In the genomic region with DNA sequence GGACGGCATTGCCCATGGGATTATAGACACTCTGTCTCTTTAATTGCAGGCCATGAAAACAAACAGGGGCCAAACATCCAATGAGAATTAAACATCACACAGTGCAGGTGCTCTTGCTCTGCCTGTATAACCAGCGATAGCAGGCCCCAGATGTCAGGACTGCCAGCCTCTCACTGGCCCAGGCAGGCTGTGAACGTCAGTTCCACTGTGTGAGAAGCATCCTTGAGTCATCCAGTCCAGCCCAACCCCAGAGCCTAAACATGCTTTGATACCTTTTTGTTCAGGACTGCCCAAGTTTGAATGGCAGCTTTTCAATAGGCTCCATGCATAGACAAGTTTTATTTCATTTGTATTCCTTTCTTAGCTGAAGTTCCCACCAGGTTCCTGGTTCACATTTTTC, we compare ENCODE assay signal across 19 cellular contexts.
A peak's percentile ranks its signal among the peaks of the same experiment; 100 is the strongest.
DNase-seq lines count a peak whose midpoint lies in the region; ATAC-seq, FAIRE-seq and TF ChIP-seq lines count a peak whose summit lies in the region.
"Had no signal": no experiment of that assay in that cellular context is flagged by ENCODE, and none has a peak within 500 bp of the region (broad histone marks: within the 10 kb centered on the region; RNA-seq: fewer than 3 reads in every experiment).

No MANE protein-coding gene starts in this region.

- no peak for TF ChIP-seq CTCF in suprapubic skin (IDR thresholded peaks at IDR 0.05)

- peaks cover 2% of the 10 kb centered on the region for H3K9me3 Mint-ChIP-seq in activated CD4-positive, alpha-beta T cell treated with anti-CD3 and anti-CD28 coated beads for 36 hours (ENCODE audit: low read depth)
- H3K9me3 Mint-ChIP-seq in dendritic cell treated with granulocyte-macrophage colony-stimulating factor and Interleukin-4, amounts not matched to agents 40 ng/mL and 50 ng/mL, for 4 days = no peaks in the 10 kb centered on the region

- H3K9me2 ChIP-seq in Karpas-422 (replicated peaks; ENCODE audit: insufficient read depth, low read length) = no peaks in the 10 kb centered on the region

- H3K9ac ChIP-seq in Karpas-422 (ENCODE audit: low read length) = no peak overlapping the region

- 68% methylated on average over 3 of the region's 3 CpGs for WGBS in suprapubic skin

- POLR2A ChIA-PET in activated CD4-positive, alpha-beta T cell treated with anti-CD3 and anti-CD28 coated beads for 36 hours (lab: Charles Lee) = no interaction called here

- H2AFZ ChIP-seq in Karpas-422 (ENCODE audit: low read length) = no peak overlapping the region

- H3K27ac ChIP-seq in suprapubic skin (peak overlapping the region; percentile 41), Karpas-422 (ENCODE audit: low read length) (no peak overlapping the region)
- H3K27ac ChIP-seq: SK-N-MC had no signal

- no peak for FAIRE-seq in H54 (lab: Jason Lieb, UNC)
- FAIRE-seq: GM19239 had no signal

- TF ChIP-seq POLR2A in suprapubic skin (IDR thresholded peaks at IDR 0.05) = no peak
- no peak for TF ChIP-seq POLR2A in H54 (IDR thresholded peaks at IDR 0.05; ENCODE audit: low read depth, low read length)

- H3K79me2 ChIP-seq in Karpas-422 (ENCODE audit: low read length) = peaks cover 89% of the 10 kb centered on the region

- H3K4me1 Mint-ChIP-seq in activated CD4-positive, alpha-beta T cell treated with anti-CD3 and anti-CD28 coated beads for 36 hours = peaks cover 28% of the 10 kb centered on the region
- peaks cover 54% of the 10 kb centered on the region for H3K4me1 Mint-ChIP-seq in dendritic cell treated with granulocyte-macrophage colony-stimulating factor and Interleukin-4, amounts not matched to agents 40 ng/mL and 50 ng/mL, for 4 days (ENCODE audit: low read depth)
- H3K4me1 Mint-ChIP-seq: IgD-negative memory B cell had no signal

- TF ChIP-seq EP300 in suprapubic skin (IDR thresholded peaks at IDR 0.05) = no peak

- no peak overlapping the region for H3K4me3 Mint-ChIP-seq in activated CD4-positive, alpha-beta T cell treated with anti-CD3 and anti-CD28 coated beads for 36 hours
- no peak overlapping the region for H3K4me3 Mint-ChIP-seq in dendritic cell treated with granulocyte-macrophage colony-stimulating factor and Interleukin-4, amounts not matched to agents 40 ng/mL and 50 ng/mL, for 4 days
- H3K4me3 Mint-ChIP-seq: IgD-negative memory B cell had no signal

- H3K27me3 ChIP-seq in suprapubic skin = no peaks in the 10 kb centered on the region
- H3K27me3 ChIP-seq in Karpas-422 (ENCODE audit: low read length) = no peaks in the 10 kb centered on the region

- no peaks in the 10 kb centered on the region for H3K9me3 ChIP-seq in suprapubic skin
- H3K9me3 ChIP-seq in Karpas-422 (ENCODE audit: low read length) = no peaks in the 10 kb centered on the region

- no peak for DNase-seq in activated CD4-positive, alpha-beta T cell treated with anti-CD3 and anti-CD28 coated beads for 36 hours
- DNase-seq in activated CD4-positive, alpha-beta T cell treated with anti-CD3 and anti-CD28 coated beads, Interleukin-2, amount 50 U/mL, for 1 hour = no peak
- DNase-seq in NCI-H69 (lab: John Stamatoyannopoulos, UW) = peak; percentile 74
- DNase-seq in suprapubic skin (ENCODE audit: low spot score in 2 of 2) = no peak
- no peak for DNase-seq in H54 (ENCODE audit: insufficient read length, low spot score)
- no peak for DNase-seq in Karpas-422
- DNase-seq: AML-193; Calu3; CD4-positive, CD25-positive, alpha-beta regulatory T cell; GF-D8; HCEC 1CT; NCI-H1417 treated with DMSO at 0.1 percent for 48 hours; NCI-H446; NK-92 treated with Interleukin-12 subunit alpha and Interleukin-12 subunit beta, amount 100 ng/mL, for 24 hours; OCI-M1 had no signal

- H3K4me2 ChIP-seq in Karpas-422 (ENCODE audit: low read depth, low read length, poor library complexity, severe bottlenecking) = no peak overlapping the region

- ATAC-seq in activated CD4-positive, alpha-beta T cell treated with anti-CD3 and anti-CD28 coated beads for 36 hours = peak; percentile 34

- no peak overlapping the region for H3K27ac Mint-ChIP-seq in activated CD4-positive, alpha-beta T cell treated with anti-CD3 and anti-CD28 coated beads for 36 hours
- peak overlapping the region; percentile 3 for H3K27ac Mint-ChIP-seq in dendritic cell treated with granulocyte-macrophage colony-stimulating factor and Interleukin-4, amounts not matched to agents 40 ng/mL and 50 ng/mL, for 4 days
- H3K27ac Mint-ChIP-seq: IgD-negative memory B cell had no signal

- H3K4me3 ChIP-seq in suprapubic skin (no peak overlapping the region), Karpas-422 (ENCODE audit: low read length) (no peak overlapping the region)
- H3K4me3 ChIP-seq: SK-N-MC had no signal

- H3K4me1 ChIP-seq in suprapubic skin (peaks cover 25% of the 10 kb centered on the region), Karpas-422 (ENCODE audit: low read length) (no peaks in the 10 kb centered on the region)

- H3K36me3 ChIP-seq in suprapubic skin = no peaks in the 10 kb centered on the region
- no peaks in the 10 kb centered on the region for H3K36me3 ChIP-seq in Karpas-422 (ENCODE audit: insufficient read depth, low read length)

- H3K36me3 Mint-ChIP-seq in activated CD4-positive, alpha-beta T cell treated with anti-CD3 and anti-CD28 coated beads for 36 hours (ENCODE audit: low read depth) = no peaks in the 10 kb centered on the region
- peaks cover 7% of the 10 kb centered on the region for H3K36me3 Mint-ChIP-seq in dendritic cell treated with granulocyte-macrophage colony-stimulating factor and Interleukin-4, amounts not matched to agents 40 ng/mL and 50 ng/mL, for 4 days (ENCODE audit: low read depth)
- H3K36me3 Mint-ChIP-seq: IgD-negative memory B cell had no signal

- H4K20me1 ChIP-seq in Karpas-422 (ENCODE audit: insufficient read depth, low read depth, low read length) = peaks cover 4% of the 10 kb centered on the region

- intact Hi-C loops in activated CD4-positive, alpha-beta T cell treated with anti-CD3 and anti-CD28 coated beads for 36 hours (cut with DNase I, micrococcal nuclease) = no loop called here
- intact Hi-C loops in dendritic cell treated with granulocyte-macrophage colony-stimulating factor and Interleukin-4, amounts not matched to agents 40 ng/mL and 50 ng/mL, for 4 days (cut with micrococcal nuclease) = no loop called here

- CTCF ChIA-PET in activated CD4-positive, alpha-beta T cell treated with anti-CD3 and anti-CD28 coated beads for 36 hours (lab: Charles Lee) = interaction anchor here (0.6 to 1.7 kb wide), 3 partner anchors 35 to 685 kb away, joined by 3 to 4 read pairs (median 3); no protein-coding TSS in a partner anchor

- no peaks in the 10 kb centered on the region for H3K27me3 Mint-ChIP-seq in activated CD4-positive, alpha-beta T cell treated with anti-CD3 and anti-CD28 coated beads for 36 hours
- H3K27me3 Mint-ChIP-seq in dendritic cell treated with granulocyte-macrophage colony-stimulating factor and Interleukin-4, amounts not matched to agents 40 ng/mL and 50 ng/mL, for 4 days = no peaks in the 10 kb centered on the region
- H3K27me3 Mint-ChIP-seq: CD4-positive, CD25-positive, alpha-beta regulatory T cell; IgD-negative memory B cell had no signal
